23 cellular contexts compared by ENCODE assay signal in genomic region chr21:24298040-24298439, GRCh38.
"Had no signal": no experiment of that assay in that cellular context is flagged by ENCODE, and none has a peak within 500 bp of the region (broad histone marks: within the 10 kb centered on the region; RNA-seq: fewer than 3 reads in every experiment).

No MANE protein-coding gene starts in this region.

- H3K4me3 ChIP-seq: coronary artery, esophagus muscularis mucosa, gastrocnemius medialis, heart right ventricle, left lung, lower lobe of right lung, mucosa of descending colon had no signal

- ATAC-seq: foreskin keratinocyte, gastrocnemius medialis, heart right ventricle, left cardiac atrium, left lung, left ventricle myocardium superior, lower lobe of right lung, mucosa of descending colon had no signal

- H3K27ac ChIP-seq: coronary artery, dorsolateral prefrontal cortex, esophagus muscularis mucosa, foreskin keratinocyte, gastrocnemius medialis, heart right ventricle, left lung, lower lobe of right lung had no signal

- DNase-seq: dermis blood vessel endothelial cell; dorsolateral prefrontal cortex; effector CD4-positive, alpha-beta T cell; effector memory CD4-positive, alpha-beta T cell; foreskin keratinocyte; gastrocnemius medialis; glutamatergic neuron; head of caudate nucleus; heart right ventricle; hippocampal formation; left cardiac atrium; left lung; left ventricle myocardium superior; lower lobe of right lung; mesenchymal stem cell; mucosa of descending colon; naive B cell had no signal

- H3K27me3 ChIP-seq: dorsolateral prefrontal cortex, esophagus muscularis mucosa, foreskin keratinocyte, gastrocnemius medialis, heart right ventricle, left lung had no signal

- H3K4me1 ChIP-seq: esophagus muscularis mucosa, foreskin keratinocyte, gastrocnemius medialis, heart right ventricle, left lung, lower lobe of right lung had no signal

- H3K36me3 ChIP-seq: esophagus muscularis mucosa, gastrocnemius medialis, heart right ventricle, left lung, lower lobe of right lung had no signal

- FAIRE-seq: colon, endothelial cell of umbilical vein, islet of Langerhans, keratinocyte had no signal

- H3K9me3 ChIP-seq: esophagus muscularis mucosa, gastrocnemius medialis, left lung, lower lobe of right lung had no signal
